ENCODE assay signal across 20 cellular contexts in genomic region chr11:41497974-41498373, GRCh38. TPM values are rescaled to one million over a fixed set of nuclear protein-coding genes. Genes with fewer than 3 reads are reported as not detected.
DNase-seq lines count a peak whose midpoint lies in the region.
"Had no signal": no experiment of that assay in that cellular context is flagged by ENCODE, and none has a peak within 500 bp of the region (broad histone marks: within the 10 kb centered on the region; RNA-seq: fewer than 3 reads in every experiment).

No MANE protein-coding gene starts in this region.

- peaks cover 12% of the 10 kb centered on the region for H3K4me1 ChIP-seq in mesodermal cell (ENCODE audit: control insufficient read depth, insufficient read depth, low read length, poor library complexity, severe bottlenecking)

- H3K27ac ChIP-seq in mesodermal cell (ENCODE audit: low read depth, low read length, severe bottlenecking), result peak overlapping the region; percentile 1
- H3K27ac ChIP-seq: WERI-Rb-1 had no signal

- no peaks in the 10 kb centered on the region for H3K9me3 ChIP-seq in mesodermal cell (ENCODE audit: control insufficient read depth, low read length)

- no CpG with 5 or more reads among the region's 2 CpGs for WGBS in mesodermal cell (ENCODE audit: insufficient coverage in 2 of 2), 2 experiments

- H3K4me3 ChIP-seq in mesodermal cell (ENCODE audit: extremely low read depth, insufficient read depth, low read length, poor library complexity, severe bottlenecking), result no peak overlapping the region

- H3K36me3 ChIP-seq in mesodermal cell (ENCODE audit: control insufficient read depth, insufficient read depth, low read length), result no peaks in the 10 kb centered on the region
- H3K36me3 ChIP-seq: WERI-Rb-1 had no signal

- DNase-seq in D341Med (ENCODE audit: low spot score) (peak; percentile 10), MV-4-11 (lab: John Stamatoyannopoulos, UW) (peak; percentile 85), ecto neural progenitor cell (ENCODE audit: low spot score) (peak; percentile 70), NCI-H446 treated with DMSO at 0.1 percent for 48 hours (lab: John Stamatoyannopoulos, UW) (no peak), ureter (ENCODE audit: low spot score) (no peak), DMS53 (lab: John Stamatoyannopoulos, UW) (no peak), NK-92 (lab: John Stamatoyannopoulos, UW; ENCODE audit: unreplicated experiment) (no peak)
- DNase-seq: activated CD8-positive, alpha-beta T cell treated with anti-CD3 and anti-CD28 coated beads, Interleukin-2, amount 10 ng/mL, durations not matched to agents 7 days and 5 days; activated naive CD8-positive, alpha-beta T cell treated with anti-CD3 and anti-CD28 coated beads, Interleukin-2, amount 50 U/mL, for 24 hours; kidney glomerular epithelial cell; midbrain; NCI-H2107; NCI-H748 treated with DMSO at 0.1 percent for 48 hours; occipital lobe; stimulated activated CD4-positive, alpha-beta T cell treated with anti-CD3 and anti-CD28 coated beads, Interleukin-1b, Interleukin-23, amount 100 ng/mL, for 48 hours; WERI-Rb-1 had no signal

RNA-seq across cellular contexts. Expression of gene LRRC4C, which starts 38.5 kb away (rescaled TPM):
- 6.9 TPM for polyA plus RNA-seq in mesodermal cell (2013, experiment 1 of 2)
- 7.0 TPM for polyA plus RNA-seq in mesodermal cell (2013, experiment 2 of 2)
- total RNA-seq in ureter, result 3.6 TPM
- total RNA-seq: activated CD8-positive, alpha-beta T cell treated with anti-CD3 and anti-CD28 coated beads, Interleukin-2, amount 10 ng/mL, durations not matched to agents 7 days and 5 days; activated T-helper 1 cell treated with anti-CD3 and anti-CD28 coated beads, Interleukin-12 subunit alpha, Interleukin-12 subunit beta, Interleukin-2, Interleukin-4 antibody, amounts not matched to agents 30 ng/mL and 10 ng/mL and 1 ng/mL, durations not matched to agents 14 hours and 24 hours and 36 hours; glomerular endothelial cell; RPMI7951 had no signal

Comparison
In these comparisons a context has a peak if more than half of its experiments do, and no peak if none do; other contexts are left out.
1. DNase-seq: peak in D341Med (single experiment), MV-4-11 (single experiment) and ecto neural progenitor cell (single experiment); none in NCI-H446 treated with DMSO at 0.1 percent for 48 hours (single experiment), ureter (single experiment), DMS53 (single experiment) and NK-92 (single experiment).